Comparison of ENCODE assay signal across 8 cellular contexts in the genomic region with DNA sequence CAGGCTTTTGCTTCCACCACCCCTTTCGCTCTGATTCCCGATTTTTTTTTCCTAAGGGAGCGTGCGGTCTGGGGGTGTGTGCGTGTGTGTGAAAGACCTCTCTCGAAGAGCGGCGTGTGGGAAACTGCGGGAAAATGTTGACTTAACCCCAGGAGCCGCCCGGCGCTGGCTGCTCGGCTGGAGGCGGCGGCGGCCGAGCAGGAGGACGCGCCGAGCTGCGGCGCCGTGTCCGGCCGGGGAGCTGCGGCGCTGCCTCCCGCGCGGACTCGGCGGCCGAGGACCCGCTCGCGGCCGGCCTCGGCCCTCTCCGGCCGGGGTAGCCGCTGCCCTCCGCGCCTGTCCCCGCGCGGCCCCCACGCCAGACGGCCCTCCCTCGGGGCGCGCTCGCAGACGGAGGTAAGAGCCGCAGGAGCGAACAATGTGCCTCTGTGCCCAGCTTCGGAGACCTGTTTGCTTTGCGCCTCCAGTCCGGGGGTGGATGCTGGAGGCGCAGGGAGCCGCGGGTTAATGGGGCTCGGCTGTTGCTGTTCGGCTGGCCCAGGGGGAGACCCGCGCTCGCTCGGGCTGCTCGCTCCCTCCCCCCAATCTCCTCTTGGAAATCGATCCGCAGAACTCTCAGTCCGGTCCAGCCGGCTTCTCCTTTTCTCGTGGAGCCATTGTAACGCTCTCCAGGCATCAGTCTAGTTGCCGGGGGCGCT. TPM values are rescaled to one million over a fixed set of nuclear protein-coding genes. Genes with fewer than 3 reads are reported as not detected.
DNase-seq lines count a peak whose midpoint lies in the region; ATAC-seq and TF ChIP-seq lines count a peak whose summit lies in the region.

No MANE protein-coding gene starts in this region.

- H3K4me3 ChIP-seq in BE2C (ENCODE audit: low read depth, low read length) (peak overlapping the region; percentile 82), ascending aorta (peak overlapping the region; percentile 74 to 96), iPS DF 6.9 (ENCODE audit: low read length) (peak overlapping the region; percentile 90), skeletal muscle tissue (ENCODE audit: low read length in 3 of 3) (peak overlapping the region; percentile 72 to 86 (median 79))

- DNase-seq in BE2C (peak; percentile 32), HK-2 (ENCODE audit: unreplicated experiment) (peak; percentile 56), ascending aorta (ENCODE audit: low spot score in 2 of 2) (no peak), iPS DF 6.9 (ENCODE audit: low read depth, low spot score) (no peak), hippocampal formation (lab: John Stamatoyannopoulos, UW) (no peak)
- DNase-seq in activated naive CD4-positive, alpha-beta T cell treated with Interleukin-2 at 50 U/mL for 16 hours, result no peak

- peak overlapping the region; percentile 74 to 81 (median 80) for H3K9ac ChIP-seq in skeletal muscle tissue (ENCODE audit: low read depth in 1 of 3, low read length in 3 of 3)

- H3K9me3 ChIP-seq in BE2C, result no peaks in the 10 kb centered on the region
- H3K9me3 ChIP-seq in ascending aorta, result no peaks in the 10 kb centered on the region
- H3K9me3 ChIP-seq in iPS DF 6.9 (ENCODE audit: control insufficient read depth, insufficient read depth, low read length), result no peaks in the 10 kb centered on the region
- H3K9me3 ChIP-seq in skeletal muscle tissue (ENCODE audit: control insufficient read depth in 3 of 3, low read length in 3 of 3), result no peaks in the 10 kb centered on the region

- intact Hi-C loops in ascending aorta (cut with DNase I), result loop anchor here (2.0 to 10.0 kb wide), 6 partner anchors 145 to 763 kb away; no protein-coding TSS in a partner anchor

- H3K27me3 ChIP-seq in BE2C (no peaks in the 10 kb centered on the region), ascending aorta (no peaks in the 10 kb centered on the region), iPS DF 6.9 (ENCODE audit: control insufficient read depth, insufficient read depth, low read length) (no peaks in the 10 kb centered on the region), skeletal muscle tissue (ENCODE audit: control insufficient read depth in 3 of 3, insufficient read depth in 3 of 3, low read length in 3 of 3) (peaks cover 21 to 33% (median 26%) of the 10 kb centered on the region in 3 donors)

- peaks cover 2% of the 10 kb centered on the region; the same call in 1 of the 2 replicates for H3K36me3 ChIP-seq in BE2C
- no peaks in the 10 kb centered on the region for H3K36me3 ChIP-seq in ascending aorta
- no peaks in the 10 kb centered on the region for H3K36me3 ChIP-seq in iPS DF 6.9 (ENCODE audit: control insufficient read depth, insufficient read depth, low read length)
- H3K36me3 ChIP-seq in skeletal muscle tissue (ENCODE audit: control insufficient read depth in 3 of 3, insufficient read depth in 3 of 3, low read length in 3 of 3), result no peaks in the 10 kb centered on the region

- no peak for TF ChIP-seq CTCF in BE2C (IDR thresholded peaks at IDR 0.05; ENCODE audit: low read depth, low read length)
- TF ChIP-seq CTCF in ascending aorta (IDR thresholded peaks at IDR 0.05), result no peak

- ATAC-seq in GM21723 (IDR thresholded peaks at IDR 0.05; ENCODE audit: unreplicated experiment), result no peak

- peak overlapping the region; percentile 96 to 100 for H3K27ac ChIP-seq in ascending aorta
- no peak overlapping the region for H3K27ac ChIP-seq in iPS DF 6.9 (ENCODE audit: low read length)
- peak overlapping the region; percentile 79 for H3K27ac ChIP-seq in skeletal muscle tissue (ENCODE audit: low read depth, low read length)

- WGBS in iPS DF 6.9 (ENCODE audit: insufficient coverage, insufficient read length), result no CpG with 5 or more reads among the region's 76 CpGs

- H3K4me1 ChIP-seq in BE2C (no peaks in the 10 kb centered on the region), ascending aorta (peaks cover 0 to 12% of the 10 kb centered on the region in 2 donors), iPS DF 6.9 (ENCODE audit: control insufficient read depth, insufficient read depth, low read length) (no peaks in the 10 kb centered on the region), skeletal muscle tissue (ENCODE audit: control insufficient read depth in 3 of 3, insufficient read depth in 3 of 3, low read length in 3 of 3) (peaks cover 3 to 26% (median 6%) of the 10 kb centered on the region in 3 donors)

RNA-seq across cellular contexts. Expression of gene ADGRL2, which starts 1.2 kb away (rescaled TPM):
- 29.4 TPM for polyA plus RNA-seq in BE2C (2012; ENCODE audit: insufficient read depth, insufficient read length, low read depth)
- total RNA-seq in ascending aorta (48.9 TPM), skeletal muscle tissue (93.4 TPM)

Comparison
In these comparisons a context has a peak if more than half of its experiments do, and no peak if none do; other contexts are left out.
1. DNase-seq: peak in BE2C (single experiment) and HK-2 (single experiment); none in ascending aorta (0 of 2), iPS DF 6.9 (single experiment), hippocampal formation (0 of 2) and activated naive CD4-positive, alpha-beta T cell treated with Interleukin-2 at 50 U/mL for 16 hours (single experiment).
2. Peak in every context shown above with its lines, with median percentiles within 50 percentile points of each other: H3K4me3 ChIP-seq.